In the genomic region with DNA sequence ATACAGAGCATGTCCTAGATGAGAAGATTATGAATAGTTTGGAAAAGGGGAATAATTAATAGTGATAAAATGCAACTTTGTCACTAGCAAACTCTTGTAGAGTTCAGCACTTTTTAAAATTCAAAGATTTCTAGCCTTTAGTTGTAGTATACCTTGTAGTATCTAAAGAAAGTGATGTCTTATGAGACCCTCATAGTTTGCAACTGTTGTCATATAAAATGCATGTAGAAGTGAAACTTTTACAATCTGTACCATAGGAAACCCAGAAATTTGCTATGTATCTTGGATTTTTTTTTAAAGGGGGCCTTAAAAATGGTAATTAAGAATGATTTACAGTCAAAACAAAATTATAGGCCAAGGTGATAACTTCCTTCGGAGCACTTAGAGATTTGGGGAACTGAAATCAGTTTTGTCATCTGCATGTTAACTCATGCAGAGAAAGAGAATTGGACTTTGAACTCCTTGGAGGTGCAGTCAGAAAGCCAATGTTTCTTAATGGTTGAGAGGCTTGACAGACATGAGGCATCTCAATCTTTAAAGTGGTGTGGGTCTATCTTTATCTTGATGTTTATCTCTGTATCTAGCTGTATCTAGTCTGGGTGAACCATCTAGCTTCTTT, we compare ENCODE assay signal across 8 cellular contexts. TPM values are rescaled to one million over a fixed set of nuclear protein-coding genes. Genes with fewer than 3 reads are reported as not detected.
DNase-seq lines count a peak whose midpoint lies in the region; ATAC-seq and TF ChIP-seq lines count a peak whose summit lies in the region.

No MANE protein-coding gene starts in this region.

- H3K27me3 ChIP-seq in esophagus (ENCODE audit: control insufficient read depth in 1 of 2, insufficient read depth in 2 of 2, low read length in 2 of 2) (no peaks in the 10 kb centered on the region), tibial artery (no peaks in the 10 kb centered on the region)

- 8 to 23% methylated on average over 1 of the region's 1 CpG for WGBS in esophagus, 2 donors

- H3K36me3 ChIP-seq in esophagus (ENCODE audit: control insufficient read depth in 2 of 2, insufficient read depth in 2 of 2, low read length in 1 of 2) (no peaks in the 10 kb centered on the region), tibial artery (no peaks in the 10 kb centered on the region)

- ATAC-seq in GM19463 (IDR thresholded peaks at IDR 0.05; ENCODE audit: unreplicated experiment) (peak; percentile 43), HG03469 (IDR thresholded peaks at IDR 0.05; ENCODE audit: unreplicated experiment) (peak; percentile 76), SK-N-SH treated with all-trans-retinoic acid at 6 μM for 48 hours (no peak)

- H3K27ac ChIP-seq in esophagus (ENCODE audit: low read depth in 2 of 2, low read length in 1 of 2) (peak overlapping the region; percentile 49 to 52), tibial artery (peak overlapping the region; percentile 96 to 97)

- peak overlapping the region; percentile 72 for H3K4me3 ChIP-seq in AG10803 (ENCODE audit: low read length)
- peak overlapping the region in 1 of 2 donors; percentile 94 for H3K4me3 ChIP-seq in esophagus (ENCODE audit: low read depth in 1 of 2, low read length in 2 of 2)
- peak overlapping the region; percentile 66 to 81 for H3K4me3 ChIP-seq in tibial artery

- H3K4me1 ChIP-seq in esophagus (ENCODE audit: control insufficient read depth in 2 of 2, insufficient read depth in 2 of 2, low read length in 1 of 2) (no peaks in the 10 kb centered on the region), tibial artery (peaks cover 0 to 40% (median 2%) of the 10 kb centered on the region in 4 donors)

- no peak for DNase-seq in AG10803 (ENCODE audit: low read depth)
- DNase-seq in tibial artery = no peak
- no peak for DNase-seq in NCI-H1092 (lab: John Stamatoyannopoulos, UW)
- DNase-seq in NK-92 (lab: John Stamatoyannopoulos, UW; ENCODE audit: unreplicated experiment) = no peak

- TF ChIP-seq CTCF in AG10803 (conservative IDR thresholded peaks at IDR 0.05; ENCODE audit: low read length) = no peak
- no peak for TF ChIP-seq CTCF in tibial artery (IDR thresholded peaks at IDR 0.05)

- intact Hi-C loops in tibial artery (cut with DNase I; ENCODE audit: low total_unique reads) = loop anchor here (10.0 kb wide), 1 partner anchor 71 kb away; no protein-coding TSS in a partner anchor

- H3K9me3 ChIP-seq in esophagus (ENCODE audit: control insufficient read depth in 2 of 2, insufficient read depth in 1 of 2, low read depth in 1 of 2, low read length in 1 of 2) (no peaks in the 10 kb centered on the region), tibial artery (no peaks in the 10 kb centered on the region)

TF ChIP-seq in SK-N-SH treated with all-trans-retinoic acid at 6 μM for 48 hours, 23 proteins besides CTCF, POLR2A, EP300 and RAD21:
- TF ChIP-seq, protein P1, sequence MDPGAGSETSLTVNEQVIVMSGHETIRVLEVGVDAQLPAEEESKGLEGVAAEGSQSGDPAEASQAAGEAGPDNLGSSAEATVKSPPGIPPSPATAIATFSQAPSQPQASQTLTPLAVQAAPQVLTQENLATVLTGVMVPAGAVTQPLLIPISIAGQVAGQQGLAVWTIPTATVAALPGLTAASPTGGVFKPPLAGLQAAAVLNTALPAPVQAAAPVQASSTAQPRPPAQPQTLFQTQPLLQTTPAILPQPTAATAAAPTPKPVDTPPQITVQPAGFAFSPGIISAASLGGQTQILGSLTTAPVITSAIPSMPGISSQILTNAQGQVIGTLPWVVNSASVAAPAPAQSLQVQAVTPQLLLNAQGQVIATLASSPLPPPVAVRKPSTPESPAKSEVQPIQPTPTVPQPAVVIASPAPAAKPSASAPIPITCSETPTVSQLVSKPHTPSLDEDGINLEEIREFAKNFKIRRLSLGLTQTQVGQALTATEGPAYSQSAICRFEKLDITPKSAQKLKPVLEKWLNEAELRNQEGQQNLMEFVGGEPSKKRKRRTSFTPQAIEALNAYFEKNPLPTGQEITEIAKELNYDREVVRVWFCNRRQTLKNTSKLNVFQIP (CRISPR knock-in tag; IDR thresholded peaks at IDR 0.05; ENCODE audit: borderline replicate concordance, low read depth) = no peak
- TF ChIP-seq BACH2 (CRISPR knock-in tag; IDR thresholded peaks at IDR 0.05; ENCODE audit: borderline replicate concordance) (no peak), ISL1 (CRISPR knock-in tag; IDR thresholded peaks at IDR 0.05) (no peak), TCF4 (CRISPR knock-in tag; IDR thresholded peaks at IDR 0.05; ENCODE audit: borderline replicate concordance) (no peak), OSR1 (CRISPR knock-in tag; IDR thresholded peaks at IDR 0.05) (no peak), CSDC2 (CRISPR knock-in tag; IDR thresholded peaks at IDR 0.05) (no peak), ZC3H10 (CRISPR knock-in tag; IDR thresholded peaks at IDR 0.05) (no peak), ZNF8 (CRISPR knock-in tag; IDR thresholded peaks at IDR 0.05) (no peak), ZNF565 (CRISPR knock-in tag; conservative IDR thresholded peaks at IDR 0.05; ENCODE audit: low read depth) (no peak), ESRRG (CRISPR knock-in tag; IDR thresholded peaks at IDR 0.05) (no peak), ARNTL (CRISPR knock-in tag; IDR thresholded peaks at IDR 0.05; ENCODE audit: borderline replicate concordance, low read depth) (no peak), GLIS3 (CRISPR knock-in tag; IDR thresholded peaks at IDR 0.05) (no peak), PPARA (CRISPR knock-in tag; IDR thresholded peaks at IDR 0.05; ENCODE audit: borderline replicate concordance) (no peak), ZFP30 (CRISPR knock-in tag; IDR thresholded peaks at IDR 0.05) (no peak), RARB (CRISPR knock-in tag; IDR thresholded peaks at IDR 0.05) (no peak), TOX (CRISPR knock-in tag; IDR thresholded peaks at IDR 0.05; ENCODE audit: borderline replicate concordance) (no peak), ZNF70 (CRISPR knock-in tag; IDR thresholded peaks at IDR 0.05) (no peak)
- TF ChIP-seq, protein P2, sequence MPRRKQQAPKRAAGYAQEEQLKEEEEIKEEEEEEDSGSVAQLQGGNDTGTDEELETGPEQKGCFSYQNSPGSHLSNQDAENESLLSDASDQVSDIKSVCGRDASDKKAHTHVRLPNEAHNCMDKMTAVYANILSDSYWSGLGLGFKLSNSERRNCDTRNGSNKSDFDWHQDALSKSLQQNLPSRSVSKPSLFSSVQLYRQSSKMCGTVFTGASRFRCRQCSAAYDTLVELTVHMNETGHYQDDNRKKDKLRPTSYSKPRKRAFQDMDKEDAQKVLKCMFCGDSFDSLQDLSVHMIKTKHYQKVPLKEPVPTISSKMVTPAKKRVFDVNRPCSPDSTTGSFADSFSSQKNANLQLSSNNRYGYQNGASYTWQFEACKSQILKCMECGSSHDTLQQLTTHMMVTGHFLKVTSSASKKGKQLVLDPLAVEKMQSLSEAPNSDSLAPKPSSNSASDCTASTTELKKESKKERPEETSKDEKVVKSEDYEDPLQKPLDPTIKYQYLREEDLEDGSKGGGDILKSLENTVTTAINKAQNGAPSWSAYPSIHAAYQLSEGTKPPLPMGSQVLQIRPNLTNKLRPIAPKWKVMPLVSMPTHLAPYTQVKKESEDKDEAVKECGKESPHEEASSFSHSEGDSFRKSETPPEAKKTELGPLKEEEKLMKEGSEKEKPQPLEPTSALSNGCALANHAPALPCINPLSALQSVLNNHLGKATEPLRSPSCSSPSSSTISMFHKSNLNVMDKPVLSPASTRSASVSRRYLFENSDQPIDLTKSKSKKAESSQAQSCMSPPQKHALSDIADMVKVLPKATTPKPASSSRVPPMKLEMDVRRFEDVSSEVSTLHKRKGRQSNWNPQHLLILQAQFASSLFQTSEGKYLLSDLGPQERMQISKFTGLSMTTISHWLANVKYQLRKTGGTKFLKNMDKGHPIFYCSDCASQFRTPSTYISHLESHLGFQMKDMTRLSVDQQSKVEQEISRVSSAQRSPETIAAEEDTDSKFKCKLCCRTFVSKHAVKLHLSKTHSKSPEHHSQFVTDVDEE (CRISPR knock-in tag; IDR thresholded peaks at IDR 0.05) = no peak
- TF ChIP-seq, protein P3, sequence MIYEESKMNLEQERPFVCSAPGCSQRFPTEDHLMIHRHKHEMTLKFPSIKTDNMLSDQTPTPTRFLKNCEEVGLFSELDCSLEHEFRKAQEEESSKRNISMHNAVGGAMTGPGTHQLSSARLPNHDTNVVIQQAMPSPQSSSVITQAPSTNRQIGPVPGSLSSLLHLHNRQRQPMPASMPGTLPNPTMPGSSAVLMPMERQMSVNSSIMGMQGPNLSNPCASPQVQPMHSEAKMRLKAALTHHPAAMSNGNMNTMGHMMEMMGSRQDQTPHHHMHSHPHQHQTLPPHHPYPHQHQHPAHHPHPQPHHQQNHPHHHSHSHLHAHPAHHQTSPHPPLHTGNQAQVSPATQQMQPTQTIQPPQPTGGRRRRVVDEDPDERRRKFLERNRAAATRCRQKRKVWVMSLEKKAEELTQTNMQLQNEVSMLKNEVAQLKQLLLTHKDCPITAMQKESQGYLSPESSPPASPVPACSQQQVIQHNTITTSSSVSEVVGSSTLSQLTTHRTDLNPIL (CRISPR knock-in tag; IDR thresholded peaks at IDR 0.05; ENCODE audit: low read depth) = no peak
- TF ChIP-seq, protein P4, sequence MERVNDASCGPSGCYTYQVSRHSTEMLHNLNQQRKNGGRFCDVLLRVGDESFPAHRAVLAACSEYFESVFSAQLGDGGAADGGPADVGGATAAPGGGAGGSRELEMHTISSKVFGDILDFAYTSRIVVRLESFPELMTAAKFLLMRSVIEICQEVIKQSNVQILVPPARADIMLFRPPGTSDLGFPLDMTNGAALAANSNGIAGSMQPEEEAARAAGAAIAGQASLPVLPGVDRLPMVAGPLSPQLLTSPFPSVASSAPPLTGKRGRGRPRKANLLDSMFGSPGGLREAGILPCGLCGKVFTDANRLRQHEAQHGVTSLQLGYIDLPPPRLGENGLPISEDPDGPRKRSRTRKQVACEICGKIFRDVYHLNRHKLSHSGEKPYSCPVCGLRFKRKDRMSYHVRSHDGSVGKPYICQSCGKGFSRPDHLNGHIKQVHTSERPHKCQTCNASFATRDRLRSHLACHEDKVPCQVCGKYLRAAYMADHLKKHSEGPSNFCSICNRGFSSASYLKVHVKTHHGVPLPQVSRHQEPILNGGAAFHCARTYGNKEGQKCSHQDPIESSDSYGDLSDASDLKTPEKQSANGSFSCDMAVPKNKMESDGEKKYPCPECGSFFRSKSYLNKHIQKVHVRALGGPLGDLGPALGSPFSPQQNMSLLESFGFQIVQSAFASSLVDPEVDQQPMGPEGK (CRISPR knock-in tag; IDR thresholded peaks at IDR 0.05; ENCODE audit: borderline replicate concordance) = no peak

RNA-seq across cellular contexts. Expression of a gene that starts 1.3 kb away (rescaled TPM):
- 1 to 10 TPM; 5.8 to 6.6 TPM for polyA plus RNA-seq in esophagus
